ENCODE assay signal across 8 cellular contexts in genomic region chr5:55172937-55173695, GRCh38. TPM values are rescaled to one million over a fixed set of nuclear protein-coding genes. Genes with fewer than 3 reads are reported as not detected.
DNase-seq lines count a peak whose midpoint lies in the region; ATAC-seq lines count a peak whose summit lies in the region.

TSS of gene CDC20B (minus strand) at chr5:55173177. CDS start at chr5:55173000, 177 bp downstream.

- ATAC-seq in GM19324 (IDR thresholded peaks at IDR 0.05; ENCODE audit: low FRiP score, unreplicated experiment) (peak; percentile 95), HG03432 (IDR thresholded peaks at IDR 0.05; ENCODE audit: unreplicated experiment) (peak; percentile 94)

- CTCF ChIA-PET in activated CD4-positive, alpha-beta memory T cell treated with anti-CD3 and anti-CD28 coated beads for 36 hours (lab: Charles Lee) = interaction anchor here (0.8 to 3.2 kb wide), 8 partner anchors 10 to 271 kb away, joined by 3 to 22 read pairs (median 4); partner anchors contain the start of genes CCNO, DHX29, GPX8 and MTREX

- peak within 1 kb of the TSS; percentile 92 for H2AFZ ChIP-seq in mesenchymal stem cell (ENCODE audit: low read depth, low read length)

- POLR2A ChIA-PET in activated CD4-positive, alpha-beta memory T cell treated with anti-CD3 and anti-CD28 coated beads for 36 hours (lab: Charles Lee) = interaction anchor here (1.2 kb wide), 1 partner anchor 134 kb away, joined by 6 read pairs; the partner anchor contains the start of genes DHX29 and MTREX

- no peak within 1 kb of the TSS for H3K18ac ChIP-seq in mesenchymal stem cell (ENCODE audit: low read depth in 1 of 2, low read length in 2 of 2)

- H3K4me3 ChIP-seq in mesenchymal stem cell (ENCODE audit: insufficient read depth in 1 of 2, low read depth in 1 of 2, low read length in 2 of 2) = peak within 1 kb of the TSS; percentile 61 to 86

- peak within 1 kb of the TSS in 1 of 2 experiments; percentile 4 for H3K4ac ChIP-seq in mesenchymal stem cell (ENCODE audit: low read depth in 1 of 2, low read length in 2 of 2)

- peaks cover 42% of the 10 kb centered on the region for H3K4me1 Mint-ChIP-seq in activated CD4-positive, alpha-beta memory T cell treated with anti-CD3 and anti-CD28 coated beads for 36 hours (ENCODE audit: low read depth)

- H2AK5ac ChIP-seq in mesenchymal stem cell (ENCODE audit: low read length, severe bottlenecking) = no peak within 1 kb of the TSS

- WGBS in mesenchymal stem cell = under 1% methylated on average over 48 of the region's 69 CpGs

- H3K9ac ChIP-seq in mesenchymal stem cell (ENCODE audit: low read length) = peak within 1 kb of the TSS; percentile 69

- no peaks in the 10 kb centered on the region for H3K36me3 Mint-ChIP-seq in activated CD4-positive, alpha-beta memory T cell treated with anti-CD3 and anti-CD28 coated beads for 36 hours

- peak within 1 kb of the TSS in 1 of 2 experiments; percentile 18 for H2BK12ac ChIP-seq in mesenchymal stem cell (ENCODE audit: low read length in 2 of 2)

- H3K9me3 ChIP-seq in mesenchymal stem cell (ENCODE audit: control insufficient read depth, low read length) = no peaks in the 10 kb centered on the region

- H3K27ac ChIP-seq in mesenchymal stem cell (ENCODE audit: low read length, poor library complexity, severe bottlenecking) = no peak within 1 kb of the TSS

- H3K14ac ChIP-seq in mesenchymal stem cell (ENCODE audit: low read length in 2 of 2) = no peak within 1 kb of the TSS

- peak within 1 kb of the TSS; percentile 80 for H3K4me3 Mint-ChIP-seq in activated CD4-positive, alpha-beta memory T cell treated with anti-CD3 and anti-CD28 coated beads for 36 hours

- no peaks in the 10 kb centered on the region for H3K36me3 ChIP-seq in mesenchymal stem cell (ENCODE audit: control insufficient read depth in 1 of 2, insufficient read depth in 2 of 2, low read depth in 1 of 2, low read length in 2 of 2)

- H2BK15ac ChIP-seq in mesenchymal stem cell (ENCODE audit: low read depth, poor library complexity, severe bottlenecking) = no peak within 1 kb of the TSS

- no peak within 1 kb of the TSS for H3K27ac Mint-ChIP-seq in activated CD4-positive, alpha-beta memory T cell treated with anti-CD3 and anti-CD28 coated beads for 36 hours

- H4K8ac ChIP-seq in mesenchymal stem cell (ENCODE audit: low read length) = no peak within 1 kb of the TSS

- H2BK120ac ChIP-seq in mesenchymal stem cell (ENCODE audit: low read depth, low read length) = no peak within 1 kb of the TSS

- H3K23ac ChIP-seq in mesenchymal stem cell (ENCODE audit: low read length in 2 of 2) = peak within 1 kb of the TSS in 1 of 2 experiments; percentile 10

- DNase-seq in AML-193 (lab: John Stamatoyannopoulos, UW) (peak; percentile 17 to 27), NCI-H510A treated with DMSO at 0.1 percent for 48 hours (lab: John Stamatoyannopoulos, UW) (peak; percentile 48), mesenchymal stem cell (peak; percentile 85)
- DNase-seq in activated CD4-positive, alpha-beta memory T cell treated with anti-CD3 and anti-CD28 coated beads for 36 hours = peak; percentile 78
- DNase-seq in effector CD8-positive, alpha-beta T cell (lab: John Stamatoyannopoulos, UW) = peak; percentile 67
- DNase-seq in stimulated activated CD8-positive, alpha-beta memory T cell treated with anti-CD3 and anti-CD28 coated beads, Interleukin-12 subunit alpha, Interleukin-12 subunit beta, amount 100 ng/mL, for 4 hours (ENCODE audit: low read depth) = peak; percentile 73

- no peak within 1 kb of the TSS for H2BK5ac ChIP-seq in mesenchymal stem cell (ENCODE audit: low read depth, low read length, poor library complexity, severe bottlenecking)

- peaks cover 14% of the 10 kb centered on the region for H3K4me1 ChIP-seq in mesenchymal stem cell (ENCODE audit: control insufficient read depth, insufficient read depth, low read depth, low read length)

- intact Hi-C loops in activated CD4-positive, alpha-beta memory T cell treated with anti-CD3 and anti-CD28 coated beads for 36 hours (cut with micrococcal nuclease) = loop anchor here (1.0 to 10.0 kb wide), 7 partner anchors 53 to 1664 kb away; partner anchors contain the start of genes CCNO, DHX29 and MTREX

- H3K9me3 Mint-ChIP-seq in activated CD4-positive, alpha-beta memory T cell treated with anti-CD3 and anti-CD28 coated beads for 36 hours = no peaks in the 10 kb centered on the region

- peaks cover 33 to 44% of the 10 kb centered on the region in 2 experiments for H3K27me3 ChIP-seq in mesenchymal stem cell (ENCODE audit: control insufficient read depth in 1 of 2, insufficient read depth in 1 of 2, low read length in 2 of 2)

- H3K27me3 Mint-ChIP-seq in activated CD4-positive, alpha-beta memory T cell treated with anti-CD3 and anti-CD28 coated beads for 36 hours = peaks cover 60% of the 10 kb centered on the region

- no peak within 1 kb of the TSS for H4K91ac ChIP-seq in mesenchymal stem cell (ENCODE audit: low read length)

- H3K4me2 ChIP-seq in mesenchymal stem cell (ENCODE audit: low read length, poor library complexity, severe bottlenecking) = peak within 1 kb of the TSS; percentile 92

- no peaks in the 10 kb centered on the region for H3K79me1 ChIP-seq in mesenchymal stem cell (replicated peaks; ENCODE audit: low read length, poor library complexity, severe bottlenecking)

RNA-seq across cellular contexts. Expression of gene CDC20B, which starts in this region (rescaled TPM):
- total RNA-seq in activated CD4-positive, alpha-beta memory T cell treated with anti-CD3 and anti-CD28 coated beads for 36 hours = not detected
- polyA plus RNA-seq in mesenchymal stem cell (2013, experiment 1 of 2) = 0.01 TPM
- not detected for polyA plus RNA-seq in mesenchymal stem cell (2013, experiment 2 of 2)

Comparison
In these comparisons a context has a peak if more than half of its experiments do, and no peak if none do; other contexts are left out.
1. Peak in DNase-seq in activated CD4-positive, alpha-beta memory T cell treated with anti-CD3 and anti-CD28 coated beads for 36 hours; RNA of the gene not detected or under 1 TPM.
2. DNase-seq: peak in every context shown above with its lines; median percentile 85 in mesenchymal stem cell; 78 in activated CD4-positive, alpha-beta memory T cell treated with anti-CD3 and anti-CD28 coated beads for 36 hours; 73 in stimulated activated CD8-positive, alpha-beta memory T cell treated with anti-CD3 and anti-CD28 coated beads, Interleukin-12 subunit alpha, Interleukin-12 subunit beta, amount 100 ng/mL, for 4 hours; 67 in effector CD8-positive, alpha-beta T cell; 48 in NCI-H510A treated with DMSO at 0.1 percent for 48 hours; 22 in AML-193.